12 cellular contexts compared by ENCODE assay signal in genomic region chr11:118635237-118635591, GRCh38. TPM values are rescaled to one million over a fixed set of nuclear protein-coding genes. Genes with fewer than 3 reads are reported as not detected.
DNase-seq lines count a peak whose midpoint lies in the region; ATAC-seq and TF ChIP-seq lines count a peak whose summit lies in the region.
"Had no signal": no experiment of that assay in that cellular context is flagged by ENCODE, and none has a peak within 500 bp of the region (broad histone marks: within the 10 kb centered on the region; RNA-seq: fewer than 3 reads in every experiment).

No MANE protein-coding gene starts in this region.

- TF ChIP-seq CTCF in mucosa of descending colon (IDR thresholded peaks at IDR 0.05) (no peak), upper lobe of right lung (IDR thresholded peaks at IDR 0.05) (no peak)

- H3K27me3 ChIP-seq in esophagus (ENCODE audit: control insufficient read depth in 1 of 2, insufficient read depth in 2 of 2, low read length in 2 of 2) (no peaks in the 10 kb centered on the region), upper lobe of right lung (no peaks in the 10 kb centered on the region)

- H3K36me3 ChIP-seq in esophagus (ENCODE audit: control insufficient read depth in 2 of 2, insufficient read depth in 2 of 2, low read length in 1 of 2), result peaks cover 0 to 6% of the 10 kb centered on the region in 2 donors
- no peaks in the 10 kb centered on the region for H3K36me3 ChIP-seq in mucosa of descending colon (ENCODE audit: low read depth)
- peaks cover 52% of the 10 kb centered on the region for H3K36me3 ChIP-seq in upper lobe of right lung

- H3K9me3 ChIP-seq in esophagus (ENCODE audit: control insufficient read depth in 2 of 2, insufficient read depth in 1 of 2, low read depth in 1 of 2, low read length in 1 of 2) (no peaks in the 10 kb centered on the region), mucosa of descending colon (no peaks in the 10 kb centered on the region), upper lobe of right lung (no peaks in the 10 kb centered on the region)

- ATAC-seq in mucosa of descending colon (peak; percentile 9), upper lobe of right lung (peak; percentile 34), HG03095 (IDR thresholded peaks at IDR 0.05; ENCODE audit: unreplicated experiment) (no peak), GM21526 (IDR thresholded peaks at IDR 0.05; ENCODE audit: low FRiP score, unreplicated experiment) (no peak)

- H3K4me3 ChIP-seq in esophagus (ENCODE audit: low read depth in 1 of 2, low read length in 2 of 2) (peak overlapping the region in 1 of 2 donors; percentile 33), mucosa of descending colon (no peak overlapping the region), upper lobe of right lung (peak overlapping the region; percentile 31)

- peak overlapping the region; percentile 40 to 54 for H3K27ac ChIP-seq in esophagus (ENCODE audit: low read depth in 2 of 2, low read length in 1 of 2)
- H3K27ac ChIP-seq in upper lobe of right lung, result peak overlapping the region; percentile 66
- H3K27ac ChIP-seq: HL-60 had no signal

- WGBS in esophagus, 2 donors, result 48 to 51% methylated on average over 15 of the region's 15 CpGs

- DNase-seq in NCI-H2227 (lab: John Stamatoyannopoulos, UW; ENCODE audit: unreplicated experiment) (peak; percentile 55), NCI-H2227 treated with DMSO at 0.1 percent for 48 hours (lab: John Stamatoyannopoulos, UW) (no peak), mucosa of descending colon (peak in 1 of 3 donors; percentile 47), upper lobe of right lung (no peak), HUDEP-2 (lab: John Stamatoyannopoulos, UW; ENCODE audit: unreplicated experiment in 76 of 76) (no peak)
- DNase-seq: foreskin melanocyte had no signal

- H3K4me1 ChIP-seq in esophagus (ENCODE audit: control insufficient read depth in 2 of 2, insufficient read depth in 2 of 2, low read length in 1 of 2), result peaks cover 0 to 8% of the 10 kb centered on the region in 2 donors
- H3K4me1 ChIP-seq in mucosa of descending colon (ENCODE audit: low read depth), result peaks cover 42% of the 10 kb centered on the region
- H3K4me1 ChIP-seq in upper lobe of right lung, result peaks cover 22% of the 10 kb centered on the region

- intact Hi-C loops in mucosa of descending colon (cut with DNase I, micrococcal nuclease) (no loop called here), upper lobe of right lung (cut with DNase I) (no loop called here)

RNA-seq across cellular contexts. Expression of gene PHLDB1, which starts 27.8 kb away (rescaled TPM):
- 10 to 100 TPM; 12.9 to 25.7 TPM for polyA plus RNA-seq in esophagus
- total RNA-seq in mucosa of descending colon (100 to 1,000 TPM in 2 of 3 donors, 10 to 100 TPM in 1; 79.4 to 116 (median 115) TPM), upper lobe of right lung (79.6 TPM)

RNA-seq across cellular contexts. Expression of gene TREH, which starts 44.2 kb away (rescaled TPM):
- 1 to 10 TPM in 1 of 2 donors, under 1 TPM in 1; 0.54 to 5.8 TPM for polyA plus RNA-seq in esophagus
- total RNA-seq in mucosa of descending colon, result 1 to 10 TPM; 1.1 to 3.9 (median 2.2) TPM
- total RNA-seq in upper lobe of right lung, result 0.46 TPM
- total RNA-seq: activated naive CD4-positive, alpha-beta T cell treated with anti-CD3 and anti-CD28 coated beads, Interleukin-2, amount 50 U/mL, for 72 hours; renal cortical epithelial cell had no signal

Comparison
In these comparisons a context has a peak if more than half of its experiments do, and no peak if none do; other contexts are left out.
1. ATAC-seq: peak in mucosa of descending colon (single experiment) and upper lobe of right lung (single experiment); none in HG03095 (single experiment) and GM21526 (single experiment).